Comparison of ENCODE assay signal across 8 cellular contexts in genomic region chrX:129654652-129655546, GRCh38. TPM values are rescaled to one million over a fixed set of nuclear protein-coding genes. Genes with fewer than 3 reads are reported as not detected.
DNase-seq lines count a peak whose midpoint lies in the region; ATAC-seq and TF ChIP-seq lines count a peak whose summit lies in the region.

Gene APLN, minus strand, starts transcription at chrX:129654956. Its CDS starts 326 bp downstream, at chrX:129654630.

- H3K4me1 Mint-ChIP-seq in CD4-positive, alpha-beta T cell (ENCODE audit: low read depth), result peaks cover 9% of the 10 kb centered on the region

- intact Hi-C loops in CD4-positive, alpha-beta T cell (cut with DNase I, micrococcal nuclease), result loop anchor here (5.0 to 10.0 kb wide), 2 partner anchors 70 to 167 kb away; no protein-coding TSS in a partner anchor
- intact Hi-C loops in head of caudate nucleus (cut with DNase I), result no loop called here
- intact Hi-C loops in ovary (cut with DNase I), result no loop called here

- H3K4me3 Mint-ChIP-seq in CD4-positive, alpha-beta T cell, result peak within 1 kb of the TSS; percentile 67

- peaks cover 14% of the 10 kb centered on the region for H3K27me3 Mint-ChIP-seq in CD4-positive, alpha-beta T cell

- TF ChIP-seq EP300 in ovary (IDR thresholded peaks at IDR 0.05), result no peak

- H3K27ac ChIP-seq in CD4-positive, alpha-beta T cell (ENCODE audit: low read depth, low read length), result no peak within 1 kb of the TSS
- peak within 1 kb of the TSS; percentile 8 to 52 for H3K27ac ChIP-seq in ovary

- CTCF ChIA-PET in CD4-positive, alpha-beta T cell (lab: Charles Lee), result no interaction called here

- no peaks in the 10 kb centered on the region for H3K36me3 Mint-ChIP-seq in CD4-positive, alpha-beta T cell (ENCODE audit: low read depth)

- DNase-seq in CD4-positive, alpha-beta T cell, result peak in 1 of 10 experiments; percentile 4
- DNase-seq in NAMALWA (ENCODE audit: low spot score), result peak; percentile 9
- peak; percentile 23 for DNase-seq in activated naive CD4-positive, alpha-beta T cell treated with anti-CD3 and anti-CD28 coated beads, Interleukin-2, amount 50 U/mL, for 16 hours
- peak in 39 of 42 donors; percentile 37 to 84 (median 66) for DNase-seq in head of caudate nucleus
- peak; percentile 62 to 85 (median 66) for DNase-seq in ovary
- DNase-seq in NCI-H1048 (lab: John Stamatoyannopoulos, UW), result no peak

- H3K9me3 ChIP-seq in CD4-positive, alpha-beta T cell (ENCODE audit: control insufficient read depth, low read length), result no peaks in the 10 kb centered on the region
- no peaks in the 10 kb centered on the region for H3K9me3 ChIP-seq in ovary

- H3K27me3 ChIP-seq in CD4-positive, alpha-beta T cell (ENCODE audit: control insufficient read depth, insufficient read depth, low read length), result peaks cover 16% of the 10 kb centered on the region
- no peaks in the 10 kb centered on the region for H3K27me3 ChIP-seq in ovary

- H3K4me1 ChIP-seq in ovary (ENCODE audit: insufficient read depth), result no peaks in the 10 kb centered on the region

- H3K9me3 Mint-ChIP-seq in CD4-positive, alpha-beta T cell, result no peaks in the 10 kb centered on the region

- H3K4me3 ChIP-seq in ovary, result peak within 1 kb of the TSS; percentile 36

- 27 to 32% (median 30%) methylated on average over 23 to 67 of the region's 67 CpGs for WGBS in ovary, 3 donors

- peak; percentile 50 for ATAC-seq in CD4-positive, alpha-beta T cell (ENCODE audit: poor library complexity)
- ATAC-seq in GM19452 (IDR thresholded peaks at IDR 0.05; ENCODE audit: unreplicated experiment) (peak; percentile 38), GM21515 (IDR thresholded peaks at IDR 0.05; ENCODE audit: unreplicated experiment) (no peak)

- H3K27ac Mint-ChIP-seq in CD4-positive, alpha-beta T cell, result no peak within 1 kb of the TSS

- no peaks in the 10 kb centered on the region for H3K36me3 ChIP-seq in ovary

- POLR2A ChIA-PET in CD4-positive, alpha-beta T cell (lab: Charles Lee), result interaction anchor here (1.0 to 2.6 kb wide), 3 partner anchors 127 to 169 kb away, joined by 3 to 10 read pairs (median 4); no protein-coding TSS in a partner anchor

- TF ChIP-seq POLR2A in ovary (IDR thresholded peaks at IDR 0.05), result no peak

- no peak for TF ChIP-seq CTCF in CD4-positive, alpha-beta T cell (IDR thresholded peaks at IDR 0.05)
- peak in 1 of 3 donors; percentile 29 for TF ChIP-seq CTCF in ovary (IDR thresholded peaks at IDR 0.05)

RNA-seq across cellular contexts. Expression of gene APLN, which starts in this region (rescaled TPM):
- not detected for total RNA-seq in CD4-positive, alpha-beta T cell
- total RNA-seq in ovary, result 10 to 100 TPM in 2 of 7 donors, 1 to 10 TPM in 4, under 1 TPM in 1; 0.72 to 14.5 (median 3.4) TPM
- polyA plus RNA-seq in ovary, result 1 to 10 TPM; 1.3 to 3.6 TPM

Comparison
In these comparisons a context has a peak if more than half of its experiments do, and no peak if none do; other contexts are left out.
1. Peak in ATAC-seq in CD4-positive, alpha-beta T cell; RNA of the gene not detected or under 1 TPM.
2. intact Hi-C loops: an anchor here in CD4-positive, alpha-beta T cell (5.0 to 10.0 kb wide); none called in head of caudate nucleus and ovary.